Comparison of ENCODE assay signal across 39 cellular contexts in the genomic region with DNA sequence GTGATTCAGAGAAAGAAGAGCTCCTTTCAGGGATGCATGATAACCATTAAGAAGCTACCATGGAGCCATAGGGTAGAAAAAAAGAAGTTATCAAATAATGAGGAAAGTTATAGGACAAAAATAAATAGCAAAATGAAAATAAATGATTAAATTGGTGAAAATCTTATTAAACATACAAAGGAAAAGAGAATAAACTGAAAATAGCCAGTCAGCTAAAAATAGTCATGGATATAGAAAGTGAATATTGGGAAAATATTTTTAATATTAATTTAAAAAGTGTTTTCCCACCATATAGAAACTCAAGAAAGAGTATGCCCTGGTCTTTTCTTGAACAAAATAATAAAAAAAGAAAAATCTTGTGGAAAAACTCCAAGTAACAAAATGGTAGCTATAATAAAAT.
"Had no signal": no experiment of that assay in that cellular context is flagged by ENCODE, and none has a peak within 500 bp of the region (broad histone marks: within the 10 kb centered on the region; RNA-seq: fewer than 3 reads in every experiment).

No MANE protein-coding gene starts in this region.

- H3K27ac ChIP-seq: adrenal gland, ascending aorta, body of pancreas, brain microvascular endothelial cell, breast epithelium, cardiac muscle cell had no signal

- H3K4me1 ChIP-seq: adrenal gland, ascending aorta, body of pancreas, breast epithelium had no signal

- H3K36me3 Mint-ChIP-seq: activated naive CD4-positive, alpha-beta T cell treated with anti-CD3 and anti-CD28 coated beads, Interleukin-2, amount 10 ng/mL, durations not matched to agents 7 days and 5 days; activated naive CD4-positive, alpha-beta T cell treated with anti-CD3 and anti-CD28 coated beads, Interleukin-2, amount 50 U/mL, for 24 hours; activated naive CD4-positive, alpha-beta T cell treated with anti-CD3 and anti-CD28 coated beads, Interleukin-2, amount 50 U/mL, for 72 hours; activated naive CD8-positive, alpha-beta T cell; activated naive CD8-positive, alpha-beta T cell treated with anti-CD3 and anti-CD28 coated beads for 36 hours; activated naive CD8-positive, alpha-beta T cell treated with anti-CD3 and anti-CD28 coated beads, Interleukin-2, amount 10 ng/mL, durations not matched to agents 7 days and 5 days; brain had no signal

- H3K4me3 Mint-ChIP-seq: activated naive CD4-positive, alpha-beta T cell treated with anti-CD3 and anti-CD28 coated beads for 36 hours; activated naive CD4-positive, alpha-beta T cell treated with anti-CD3 and anti-CD28 coated beads, Interleukin-2, amount 10 ng/mL, durations not matched to agents 7 days and 5 days; activated naive CD4-positive, alpha-beta T cell treated with anti-CD3 and anti-CD28 coated beads, Interleukin-2, amount 50 U/mL, for 24 hours; activated naive CD8-positive, alpha-beta T cell; activated naive CD8-positive, alpha-beta T cell treated with anti-CD3 and anti-CD28 coated beads for 36 hours; activated naive CD8-positive, alpha-beta T cell treated with anti-CD3 and anti-CD28 coated beads, Interleukin-2, amount 10 ng/mL, durations not matched to agents 7 days and 5 days; activated naive CD8-positive, alpha-beta T cell treated with anti-CD3 and anti-CD28 coated beads, Interleukin-2, amount 50 U/mL, for 24 hours; activated T-cell treated with anti-CD3 and anti-CD28 coated beads, Interleukin-2, amount 50 U/mL, for 4 hours; activated T-cell treated with anti-CD3 and anti-CD28 coated beads, Interleukin-2, amount 50 U/mL, for 72 hours; activated T-helper 1 cell treated with anti-CD3 and anti-CD28 coated beads, Interleukin-12 subunit alpha, Interleukin-12 subunit beta, Interleukin-2, Interleukin-4 antibody, amounts not matched to agents 30 ng/mL and 10 ng/mL and 1 ng/mL, durations not matched to agents 14 hours and 24 hours and 36 hours; activated T-helper 17 cell treated with anti-CD3 and anti-CD28 coated beads, Interleukin-2, amount 50 U/mL, for 72 hours; brain; central memory CD8-positive, alpha-beta T cell had no signal

- DNase-seq: activated effector memory CD4-positive, alpha-beta T cell treated with anti-CD3 and anti-CD28 coated beads, Interleukin-2, amount 50 U/mL, for 16 hours; activated effector memory CD4-positive, alpha-beta T cell treated with Interleukin-2 at 50 U/mL for 16 hours; activated gamma-delta T cell; activated gamma-delta T cell treated with Interleukin-2 at 50 U/mL for 16 hours; activated naive CD4-positive, alpha-beta T cell; activated naive CD4-positive, alpha-beta T cell treated with anti-CD3 and anti-CD28 coated beads for 36 hours; activated naive CD4-positive, alpha-beta T cell treated with anti-CD3 and anti-CD28 coated beads, Interleukin-2, amount 10 ng/mL, durations not matched to agents 7 days and 5 days; activated naive CD4-positive, alpha-beta T cell treated with anti-CD3 and anti-CD28 coated beads, Interleukin-2, amount 50 U/mL, for 16 hours; activated naive CD4-positive, alpha-beta T cell treated with Interleukin-2 at 50 U/mL for 16 hours; activated naive CD8-positive, alpha-beta T cell treated with anti-CD3 and anti-CD28 coated beads for 36 hours; activated naive CD8-positive, alpha-beta T cell treated with anti-CD3 and anti-CD28 coated beads, Interleukin-2, amount 10 ng/mL, durations not matched to agents 7 days and 5 days; activated naive CD8-positive, alpha-beta T cell treated with anti-CD3 and anti-CD28 coated beads, Interleukin-2, amount 50 U/mL, for 24 hours; activated T-cell treated with anti-CD3 and anti-CD28 coated beads, Interleukin-2, amount 50 U/mL, for 4 hours; activated T-cell treated with anti-CD3 and anti-CD28 coated beads, Interleukin-2, amount 50 U/mL, for 48 hours; activated T-cell treated with anti-CD3 and anti-CD28 coated beads, Interleukin-2, amount 50 U/mL, for 72 hours; adrenal gland; amniotic stem cell; amygdala; anterior cingulate cortex; aorta; body of pancreas; brain microvascular endothelial cell; caudate nucleus; central memory CD4-positive, alpha-beta T cell; cerebellar nuclear complex had no signal

- H3K4me3 ChIP-seq: adrenal gland, ascending aorta, body of pancreas, breast epithelium, cardiac muscle cell had no signal

- ATAC-seq: activated naive CD4-positive, alpha-beta T cell treated with anti-CD3 and anti-CD28 coated beads, Interleukin-2, amount 50 U/mL, for 72 hours; activated naive CD8-positive, alpha-beta T cell treated with anti-CD3 and anti-CD28 coated beads, Interleukin-2, amount 50 U/mL, for 24 hours; activated T-cell treated with anti-CD3 and anti-CD28 coated beads, Interleukin-2, amount 50 U/mL, for 4 hours; activated T-cell treated with anti-CD3 and anti-CD28 coated beads, Interleukin-2, amount 50 U/mL, for 72 hours; activated T-helper 17 cell treated with anti-CD3 and anti-CD28 coated beads, Interleukin-2, amount 50 U/mL, for 72 hours; body of pancreas had no signal

- H3K4me1 Mint-ChIP-seq: activated naive CD4-positive, alpha-beta T cell treated with anti-CD3 and anti-CD28 coated beads, Interleukin-2, amount 10 ng/mL, durations not matched to agents 7 days and 5 days; activated naive CD4-positive, alpha-beta T cell treated with anti-CD3 and anti-CD28 coated beads, Interleukin-2, amount 50 U/mL, for 24 hours; activated naive CD8-positive, alpha-beta T cell treated with anti-CD3 and anti-CD28 coated beads for 36 hours; activated naive CD8-positive, alpha-beta T cell treated with anti-CD3 and anti-CD28 coated beads, Interleukin-2, amount 10 ng/mL, durations not matched to agents 7 days and 5 days; activated naive CD8-positive, alpha-beta T cell treated with anti-CD3 and anti-CD28 coated beads, Interleukin-2, amount 50 U/mL, for 24 hours; activated T-helper 17 cell treated with anti-CD3 and anti-CD28 coated beads, Interleukin-2, amount 50 U/mL, for 72 hours; brain; central memory CD8-positive, alpha-beta T cell had no signal

- FAIRE-seq: astrocyte, bronchial epithelial cell, colon had no signal

- H3K27me3 Mint-ChIP-seq: activated naive CD4-positive, alpha-beta T cell treated with anti-CD3 and anti-CD28 coated beads, Interleukin-2, amount 10 ng/mL, durations not matched to agents 7 days and 5 days; activated naive CD4-positive, alpha-beta T cell treated with anti-CD3 and anti-CD28 coated beads, Interleukin-2, amount 50 U/mL, for 24 hours; activated naive CD8-positive, alpha-beta T cell; activated naive CD8-positive, alpha-beta T cell treated with anti-CD3 and anti-CD28 coated beads for 36 hours; activated naive CD8-positive, alpha-beta T cell treated with anti-CD3 and anti-CD28 coated beads, Interleukin-2, amount 10 ng/mL, durations not matched to agents 7 days and 5 days; activated naive CD8-positive, alpha-beta T cell treated with anti-CD3 and anti-CD28 coated beads, Interleukin-2, amount 50 U/mL, for 24 hours; activated T-helper 17 cell treated with anti-CD3 and anti-CD28 coated beads, Interleukin-2, amount 50 U/mL, for 72 hours; brain; central memory CD8-positive, alpha-beta T cell had no signal

- H3K36me3 ChIP-seq: adrenal gland, ascending aorta, brain microvascular endothelial cell, breast epithelium, cardiac muscle cell had no signal

- H3K27ac Mint-ChIP-seq: activated naive CD4-positive, alpha-beta T cell treated with anti-CD3 and anti-CD28 coated beads for 36 hours; activated naive CD4-positive, alpha-beta T cell treated with anti-CD3 and anti-CD28 coated beads, Interleukin-2, amount 10 ng/mL, durations not matched to agents 7 days and 5 days; activated naive CD4-positive, alpha-beta T cell treated with anti-CD3 and anti-CD28 coated beads, Interleukin-2, amount 50 U/mL, for 24 hours; activated naive CD4-positive, alpha-beta T cell treated with anti-CD3 and anti-CD28 coated beads, Interleukin-2, amount 50 U/mL, for 72 hours; activated naive CD8-positive, alpha-beta T cell; activated naive CD8-positive, alpha-beta T cell treated with anti-CD3 and anti-CD28 coated beads for 36 hours; activated naive CD8-positive, alpha-beta T cell treated with anti-CD3 and anti-CD28 coated beads, Interleukin-2, amount 10 ng/mL, durations not matched to agents 7 days and 5 days; activated naive CD8-positive, alpha-beta T cell treated with anti-CD3 and anti-CD28 coated beads, Interleukin-2, amount 50 U/mL, for 24 hours; activated T-cell treated with anti-CD3 and anti-CD28 coated beads, Interleukin-2, amount 50 U/mL, for 72 hours; activated T-helper 1 cell treated with anti-CD3 and anti-CD28 coated beads, Interleukin-12 subunit alpha, Interleukin-12 subunit beta, Interleukin-2, Interleukin-4 antibody, amounts not matched to agents 30 ng/mL and 10 ng/mL and 1 ng/mL, durations not matched to agents 14 hours and 24 hours and 36 hours; activated T-helper 17 cell treated with anti-CD3 and anti-CD28 coated beads, Interleukin-2, amount 50 U/mL, for 72 hours; activated T-helper 2 cell treated with anti-CD3 and anti-CD28 coated beads, Interferon-gamma antibody, Interleukin-2, Interleukin-4, amounts not matched to agents 10 μg/mL and 5 μg/mL and 100 μg/mL, durations not matched to agents 14 hours and 24 hours and 36 hours; brain had no signal

- H3K9me3 ChIP-seq: adrenal gland, ascending aorta, body of pancreas, breast epithelium had no signal

- H3K9me3 Mint-ChIP-seq: activated naive CD4-positive, alpha-beta T cell treated with anti-CD3 and anti-CD28 coated beads, Interleukin-2, amount 10 ng/mL, durations not matched to agents 7 days and 5 days; activated naive CD8-positive, alpha-beta T cell treated with anti-CD3 and anti-CD28 coated beads for 36 hours; activated naive CD8-positive, alpha-beta T cell treated with anti-CD3 and anti-CD28 coated beads, Interleukin-2, amount 10 ng/mL, durations not matched to agents 7 days and 5 days; activated T-helper 1 cell treated with anti-CD3 and anti-CD28 coated beads, Interleukin-12 subunit alpha, Interleukin-12 subunit beta, Interleukin-2, Interleukin-4 antibody, amounts not matched to agents 30 ng/mL and 10 ng/mL and 1 ng/mL, durations not matched to agents 14 hours and 24 hours and 36 hours; brain had no signal

- H3K27me3 ChIP-seq: adrenal gland, ascending aorta, body of pancreas, brain microvascular endothelial cell, breast epithelium, cardiac muscle cell had no signal
